ENCODE assay signal across 1 cellular context in the genomic region with DNA sequence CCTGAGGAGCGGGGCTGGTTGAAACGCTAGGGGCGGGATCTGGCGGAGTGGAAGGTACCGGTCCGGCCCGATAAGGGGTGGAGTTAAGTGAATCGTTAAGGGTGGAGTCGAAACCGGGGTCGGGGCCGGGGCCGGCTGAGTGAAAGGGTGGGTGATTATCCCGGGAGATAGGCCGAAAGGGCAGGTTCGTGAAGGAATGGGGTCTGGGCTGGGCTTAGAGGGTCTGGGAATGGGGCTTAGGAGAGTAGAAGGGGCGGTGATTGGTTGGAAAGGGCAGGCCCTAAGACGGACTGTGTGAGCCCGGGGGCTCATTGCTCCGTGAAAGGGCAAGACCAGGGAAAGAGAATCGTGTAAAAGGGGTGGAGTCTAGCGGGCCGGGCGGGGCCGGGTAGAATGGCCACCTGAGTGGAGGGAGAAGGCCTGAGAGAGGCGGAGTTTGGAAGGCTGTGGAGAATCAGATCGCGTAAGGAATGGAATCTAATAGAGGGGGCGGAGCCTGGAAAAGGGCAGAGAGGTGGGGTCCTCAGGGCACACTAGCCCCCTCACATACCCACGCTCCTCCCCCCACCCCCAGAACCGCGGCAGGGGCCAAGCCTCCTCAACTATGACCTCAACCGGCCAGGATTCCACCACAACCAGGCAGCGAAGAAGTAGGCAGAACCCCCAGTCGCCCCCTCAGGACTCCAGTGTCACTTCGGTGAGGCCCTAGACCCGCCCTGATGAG.
TF ChIP-seq lines count a peak whose summit lies in the region.

No MANE protein-coding gene starts in this region.

TF ChIP-seq in K562, 482 proteins besides CTCF, POLR2A, EP300 and RAD21 (continues in another document):
- TF ChIP-seq, protein P1, sequence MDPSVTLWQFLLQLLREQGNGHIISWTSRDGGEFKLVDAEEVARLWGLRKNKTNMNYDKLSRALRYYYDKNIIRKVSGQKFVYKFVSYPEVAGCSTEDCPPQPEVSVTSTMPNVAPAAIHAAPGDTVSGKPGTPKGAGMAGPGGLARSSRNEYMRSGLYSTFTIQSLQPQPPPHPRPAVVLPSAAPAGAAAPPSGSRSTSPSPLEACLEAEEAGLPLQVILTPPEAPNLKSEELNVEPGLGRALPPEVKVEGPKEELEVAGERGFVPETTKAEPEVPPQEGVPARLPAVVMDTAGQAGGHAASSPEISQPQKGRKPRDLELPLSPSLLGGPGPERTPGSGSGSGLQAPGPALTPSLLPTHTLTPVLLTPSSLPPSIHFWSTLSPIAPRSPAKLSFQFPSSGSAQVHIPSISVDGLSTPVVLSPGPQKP (CRISPR knock-in tag; IDR thresholded peaks at IDR 0.05) = no peak
- peak; percentile 92 for TF ChIP-seq POLR2B (IDR thresholded peaks at IDR 0.05; ENCODE audit: low read depth, partially characterized antibody)
- TF ChIP-seq STAT5A (IDR thresholded peaks at IDR 0.05; ENCODE audit: borderline replicate concordance, low read length) = no peak
- TF ChIP-seq HNRNPLL (IDR thresholded peaks at IDR 0.05; ENCODE audit: low read depth, low read length, poor library complexity, severe bottlenecking) = peak; percentile 3
- TF ChIP-seq, protein P2, sequence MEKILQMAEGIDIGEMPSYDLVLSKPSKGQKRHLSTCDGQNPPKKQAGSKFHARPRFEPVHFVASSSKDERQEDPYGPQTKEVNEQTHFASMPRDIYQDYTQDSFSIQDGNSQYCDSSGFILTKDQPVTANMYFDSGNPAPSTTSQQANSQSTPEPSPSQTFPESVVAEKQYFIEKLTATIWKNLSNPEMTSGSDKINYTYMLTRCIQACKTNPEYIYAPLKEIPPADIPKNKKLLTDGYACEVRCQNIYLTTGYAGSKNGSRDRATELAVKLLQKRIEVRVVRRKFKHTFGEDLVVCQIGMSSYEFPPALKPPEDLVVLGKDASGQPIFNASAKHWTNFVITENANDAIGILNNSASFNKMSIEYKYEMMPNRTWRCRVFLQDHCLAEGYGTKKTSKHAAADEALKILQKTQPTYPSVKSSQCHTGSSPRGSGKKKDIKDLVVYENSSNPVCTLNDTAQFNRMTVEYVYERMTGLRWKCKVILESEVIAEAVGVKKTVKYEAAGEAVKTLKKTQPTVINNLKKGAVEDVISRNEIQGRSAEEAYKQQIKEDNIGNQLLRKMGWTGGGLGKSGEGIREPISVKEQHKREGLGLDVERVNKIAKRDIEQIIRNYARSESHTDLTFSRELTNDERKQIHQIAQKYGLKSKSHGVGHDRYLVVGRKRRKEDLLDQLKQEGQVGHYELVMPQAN (IDR thresholded peaks at IDR 0.05; ENCODE audit: borderline replicate concordance) = peak; percentile 73; the same call in 1 of the 2 replicates
- no peak for TF ChIP-seq BRCA1 (IDR thresholded peaks at IDR 0.05)
- TF ChIP-seq BRCA1 (CRISPR knock-in tag; IDR thresholded peaks at IDR 0.05) = no peak
- TF ChIP-seq ZNF589 (CRISPR knock-in tag; IDR thresholded peaks at IDR 0.05; ENCODE audit: low read depth) = no peak
- TF ChIP-seq PPARD (CRISPR knock-in tag; IDR thresholded peaks at IDR 0.05) = no peak
- peak; percentile 46 for TF ChIP-seq CHD1 (IDR thresholded peaks at IDR 0.05; ENCODE audit: low read length)
- no peak for TF ChIP-seq FOXA1 (IDR thresholded peaks at IDR 0.05; ENCODE audit: borderline replicate concordance)
- TF ChIP-seq MAZ (CRISPR knock-in tag; conservative IDR thresholded peaks at IDR 0.05 in 1 of 2, IDR thresholded peaks at IDR 0.05 in 1 of 2) = peak; percentile 42 to 51; a peak in 2 of 4 replicates
- TF ChIP-seq ZNF224 (CRISPR knock-in tag; IDR thresholded peaks at IDR 0.05) = no peak
- peak; percentile 84 for TF ChIP-seq EGR1 (conservative IDR thresholded peaks at IDR 0.05)
- TF ChIP-seq RAD51 (IDR thresholded peaks at IDR 0.05; ENCODE audit: borderline replicate concordance, low read depth) = no peak
- no peak for TF ChIP-seq RBM17 (IDR thresholded peaks at IDR 0.05; ENCODE audit: borderline replicate concordance, low read depth, low read length)
- 0 out of 2 replicates have a peak, but pooled peaks have one; percentile 43 for TF ChIP-seq ZNF395 (CRISPR knock-in tag; IDR thresholded peaks at IDR 0.05)
- TF ChIP-seq, protein P3, sequence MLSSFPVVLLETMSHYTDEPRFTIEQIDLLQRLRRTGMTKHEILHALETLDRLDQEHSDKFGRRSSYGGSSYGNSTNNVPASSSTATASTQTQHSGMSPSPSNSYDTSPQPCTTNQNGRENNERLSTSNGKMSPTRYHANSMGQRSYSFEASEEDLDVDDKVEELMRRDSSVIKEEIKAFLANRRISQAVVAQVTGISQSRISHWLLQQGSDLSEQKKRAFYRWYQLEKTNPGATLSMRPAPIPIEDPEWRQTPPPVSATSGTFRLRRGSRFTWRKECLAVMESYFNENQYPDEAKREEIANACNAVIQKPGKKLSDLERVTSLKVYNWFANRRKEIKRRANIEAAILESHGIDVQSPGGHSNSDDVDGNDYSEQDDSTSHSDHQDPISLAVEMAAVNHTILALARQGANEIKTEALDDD (IDR thresholded peaks at IDR 0.05) = peak; percentile 9; the same call in 1 of the 2 replicates
- TF ChIP-seq SREBF1 (IDR thresholded peaks at IDR 0.05; ENCODE audit: borderline replicate concordance, low read depth, low read length) = no peak
- no peak for TF ChIP-seq PCBP1 (IDR thresholded peaks at IDR 0.05; ENCODE audit: low read depth, low read length, poor library complexity, severe bottlenecking)
- no peak for TF ChIP-seq NFXL1 (CRISPR knock-in tag; IDR thresholded peaks at IDR 0.05)
- peak; percentile 25 for TF ChIP-seq TAF1 (IDR thresholded peaks at IDR 0.05; ENCODE audit: control insufficient read depth, extremely low read depth, insufficient read depth, low read length, severe bottlenecking)
- no peak for TF ChIP-seq HDAC3 (IDR thresholded peaks at IDR 0.05; ENCODE audit: borderline replicate concordance, partially characterized antibody)
- peak in 1 of 2 experiments; percentile 81 for TF ChIP-seq AFF1 (IDR thresholded peaks at IDR 0.05; ENCODE audit: low read depth in 1 of 2, partially characterized antibody in 2 of 2)
- TF ChIP-seq TAF7 (tag; IDR thresholded peaks at IDR 0.05) = peak; percentile 50; the same call in 1 of the 2 replicates
- TF ChIP-seq ZNF165 (CRISPR knock-in tag; IDR thresholded peaks at IDR 0.05; ENCODE audit: borderline replicate concordance) = no peak
- peak; percentile 69; the same call in 1 of the 2 replicates for TF ChIP-seq SMARCA5 (IDR thresholded peaks at IDR 0.05)
- peak in 1 of 2 experiments; percentile 76; a peak in 2 of 4 replicates for TF ChIP-seq HDAC1 (IDR thresholded peaks at IDR 0.05)
- peak; percentile 65; the same call in 1 of the 2 replicates for TF ChIP-seq TOE1 (IDR thresholded peaks at IDR 0.05; ENCODE audit: borderline replicate concordance)
- no peak for TF ChIP-seq TOE1 (CRISPR knock-in tag; IDR thresholded peaks at IDR 0.05; ENCODE audit: borderline replicate concordance, low read depth)
- peak; percentile 95 for TF ChIP-seq ELF4 (CRISPR knock-in tag; IDR thresholded peaks at IDR 0.05)
- no peak for TF ChIP-seq ZMIZ1 (IDR thresholded peaks at IDR 0.05; ENCODE audit: low read depth in 2 of 2, low read length in 2 of 2)
- peak; percentile 85 for TF ChIP-seq BRD9 (IDR thresholded peaks at IDR 0.05; ENCODE audit: low read depth, partially characterized antibody)
- no peak for TF ChIP-seq CHCHD3 (CRISPR knock-in tag; IDR thresholded peaks at IDR 0.05)
- peak; percentile 83; the same call in 1 of the 2 replicates for TF ChIP-seq OTX1 (CRISPR knock-in tag; IDR thresholded peaks at IDR 0.05)
- TF ChIP-seq ILF3 (IDR thresholded peaks at IDR 0.05; ENCODE audit: borderline replicate concordance) = no peak
- TF ChIP-seq DNMT1 (IDR thresholded peaks at IDR 0.05) = 0 out of 2 replicates have a peak, but pooled peaks have one; percentile 78
- TF ChIP-seq ZNF561 (CRISPR knock-in tag; conservative IDR thresholded peaks at IDR 0.05) = no peak
- TF ChIP-seq GATAD2B (IDR thresholded peaks at IDR 0.05; ENCODE audit: borderline replicate concordance) = no peak
- TF ChIP-seq FIP1L1 (IDR thresholded peaks at IDR 0.05; ENCODE audit: low read depth, low read length, poor library complexity, severe bottlenecking) = no peak
- no peak for TF ChIP-seq MCM5 (IDR thresholded peaks at IDR 0.05; ENCODE audit: low read depth)
- TF ChIP-seq E2F5 (CRISPR knock-in tag; IDR thresholded peaks at IDR 0.05) = no peak
- TF ChIP-seq ZNF830 (CRISPR knock-in tag; IDR thresholded peaks at IDR 0.05) = no peak
- TF ChIP-seq ZBTB11 (CRISPR knock-in tag; IDR thresholded peaks at IDR 0.05) = no peak
